ENCODE assay signal across 1 cellular context in the genomic region with DNA sequence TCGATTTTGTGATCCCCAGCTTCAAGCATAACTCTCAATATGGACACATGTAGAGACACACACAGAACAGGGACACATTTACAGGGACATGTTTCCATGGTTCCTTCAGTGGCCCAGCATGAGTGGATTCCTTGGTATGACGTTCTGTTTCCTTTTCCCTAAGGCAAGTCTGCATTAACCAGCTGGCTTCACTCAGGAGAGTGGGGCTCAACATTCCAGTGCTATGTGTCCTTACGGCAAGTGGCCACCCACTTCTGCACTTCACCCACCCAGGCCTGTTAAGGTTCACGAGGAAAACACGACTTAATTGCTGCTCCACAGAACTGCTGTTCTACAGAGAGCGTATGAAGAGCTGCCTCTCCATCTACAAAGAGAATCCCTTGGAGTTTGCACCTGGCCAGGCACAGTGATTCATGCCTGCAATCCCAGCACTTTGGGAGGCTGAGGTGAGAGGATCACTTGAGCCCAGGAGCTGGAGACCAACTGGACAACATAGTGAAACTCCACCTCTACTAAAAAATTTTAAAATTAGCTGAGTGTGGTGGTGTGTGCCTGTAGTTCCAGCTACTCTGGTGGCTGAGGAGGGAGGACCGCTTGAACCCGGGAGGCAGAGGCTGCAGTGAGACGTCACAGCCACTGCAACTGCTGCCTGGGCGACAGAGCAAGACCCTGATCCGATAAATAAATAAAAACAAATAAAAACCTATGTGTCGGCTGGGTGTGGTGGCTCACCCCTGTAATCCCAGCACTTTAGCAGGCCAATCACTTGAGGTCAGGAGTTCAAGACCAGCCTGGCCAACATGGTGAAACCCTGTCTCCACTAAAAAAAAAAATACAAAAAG.
TF ChIP-seq lines count a peak whose summit lies in the region.

No MANE protein-coding gene starts in this region.

TF ChIP-seq in GM12878, 131 proteins besides CTCF, POLR2A, EP300 and RAD21:
- TF ChIP-seq REST (IDR thresholded peaks at IDR 0.05; ENCODE audit: low read depth, low read length), result no peak
- TF ChIP-seq CUX1 (IDR thresholded peaks at IDR 0.05; ENCODE audit: insufficient replicate concordance, low read depth, low read length), result no peak
- no peak for TF ChIP-seq RBBP5 (conservative IDR thresholded peaks at IDR 0.05)
- no peak for TF ChIP-seq USF1 (IDR thresholded peaks at IDR 0.05; ENCODE audit: borderline replicate concordance, extremely low read length, insufficient read depth, low read depth, low read length)
- no peak for TF ChIP-seq JUND (IDR thresholded peaks at IDR 0.05; ENCODE audit: low read depth, low read length)
- TF ChIP-seq, protein P1, sequence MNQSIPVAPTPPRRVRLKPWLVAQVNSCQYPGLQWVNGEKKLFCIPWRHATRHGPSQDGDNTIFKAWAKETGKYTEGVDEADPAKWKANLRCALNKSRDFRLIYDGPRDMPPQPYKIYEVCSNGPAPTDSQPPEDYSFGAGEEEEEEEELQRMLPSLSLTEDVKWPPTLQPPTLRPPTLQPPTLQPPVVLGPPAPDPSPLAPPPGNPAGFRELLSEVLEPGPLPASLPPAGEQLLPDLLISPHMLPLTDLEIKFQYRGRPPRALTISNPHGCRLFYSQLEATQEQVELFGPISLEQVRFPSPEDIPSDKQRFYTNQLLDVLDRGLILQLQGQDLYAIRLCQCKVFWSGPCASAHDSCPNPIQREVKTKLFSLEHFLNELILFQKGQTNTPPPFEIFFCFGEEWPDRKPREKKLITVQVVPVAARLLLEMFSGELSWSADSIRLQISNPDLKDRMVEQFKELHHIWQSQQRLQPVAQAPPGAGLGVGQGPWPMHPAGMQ (IDR thresholded peaks at IDR 0.05; ENCODE audit: borderline replicate concordance), result no peak
- no peak for TF ChIP-seq NR2F1 (conservative IDR thresholded peaks at IDR 0.05)
- no peak for TF ChIP-seq NFIC (IDR thresholded peaks at IDR 0.05; ENCODE audit: low read depth, low read length)
- no peak for TF ChIP-seq ZNF207 (IDR thresholded peaks at IDR 0.05; ENCODE audit: borderline replicate concordance)
- TF ChIP-seq MTA2 (IDR thresholded peaks at IDR 0.05; ENCODE audit: low read depth), result no peak
- TF ChIP-seq ZBTB33 (IDR thresholded peaks at IDR 0.05), result no peak
TF ChIP-seq in GM12878: peak in this region for 0.
